In the genomic region with DNA sequence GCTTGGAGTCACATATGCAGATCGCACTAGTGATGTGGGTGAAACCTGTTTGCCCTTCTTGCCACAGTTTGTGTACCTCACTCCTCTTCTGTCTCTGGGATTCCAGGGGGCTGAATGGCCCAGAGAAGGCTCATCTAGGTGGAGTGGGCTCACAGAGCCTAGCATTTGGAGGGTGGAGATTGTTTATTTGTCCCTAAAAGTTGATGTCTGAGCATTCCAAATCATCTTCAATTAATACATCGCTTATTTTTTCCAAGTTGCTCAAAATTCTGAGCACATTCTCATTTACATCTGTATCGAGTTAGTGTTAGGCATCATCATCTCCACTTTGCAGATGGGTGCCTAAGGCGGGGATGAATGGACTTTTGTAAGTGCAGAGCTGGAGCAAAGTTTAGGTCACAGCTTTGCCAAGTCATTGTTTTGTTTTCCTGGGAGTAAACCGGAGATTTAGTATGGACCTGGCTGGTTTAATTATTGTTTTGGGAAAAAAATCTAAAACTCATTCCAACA, we compare ENCODE assay signal across 9 cellular contexts. TPM values are rescaled to one million over a fixed set of nuclear protein-coding genes. Genes with fewer than 3 reads are reported as not detected.
DNase-seq lines count a peak whose midpoint lies in the region; ATAC-seq and TF ChIP-seq lines count a peak whose summit lies in the region.
"Had no signal": no experiment of that assay in that cellular context is flagged by ENCODE, and none has a peak within 500 bp of the region (broad histone marks: within the 10 kb centered on the region; RNA-seq: fewer than 3 reads in every experiment).

No MANE protein-coding gene starts in this region.

- 56 to 80% methylated on average over 1 to 2 of the region's 5 CpGs for WGBS in mesodermal cell (ENCODE audit: insufficient coverage in 2 of 2), 2 experiments

- TF ChIP-seq CTCF in right atrium auricular region (IDR thresholded peaks at IDR 0.05), result no peak

- H3K9me3 Mint-ChIP-seq in central memory CD8-positive, alpha-beta T cell, result no peaks in the 10 kb centered on the region

- H3K4me1 ChIP-seq in right atrium auricular region (peaks cover 0 to 66% of the 10 kb centered on the region in 2 donors), mesodermal cell (ENCODE audit: control insufficient read depth, insufficient read depth, low read length, poor library complexity, severe bottlenecking) (peaks cover 27% of the 10 kb centered on the region)

- no peak overlapping the region for H3K27ac Mint-ChIP-seq in central memory CD8-positive, alpha-beta T cell (ENCODE audit: low read depth)

- H3K36me3 ChIP-seq in right atrium auricular region (no peaks in the 10 kb centered on the region), mesodermal cell (ENCODE audit: control insufficient read depth, insufficient read depth, low read length) (peaks cover 2% of the 10 kb centered on the region)

- no peak for DNase-seq in right atrium auricular region (ENCODE audit: low spot score)
- no peak for DNase-seq in left ventricle myocardium superior
- no peak for DNase-seq in central memory CD8-positive, alpha-beta T cell (ENCODE audit: low spot score in 2 of 2)
- no peak for DNase-seq in NCI-H2171 treated with DMSO at 0.1 percent for 48 hours (lab: John Stamatoyannopoulos, UW)
- DNase-seq in NAMALWA (ENCODE audit: low spot score), result no peak
- DNase-seq in NCI-H345 (lab: John Stamatoyannopoulos, UW), result no peak
- DNase-seq: activated CD4-positive, alpha-beta T cell treated with anti-CD3 and anti-CD28 coated beads for 48 hours had no signal

- no peaks in the 10 kb centered on the region for H3K27me3 Mint-ChIP-seq in central memory CD8-positive, alpha-beta T cell

- H3K27ac ChIP-seq in right atrium auricular region (peak overlapping the region; percentile 86 to 90), mesodermal cell (ENCODE audit: low read depth, low read length, severe bottlenecking) (peak overlapping the region; percentile 65)

- peak overlapping the region; percentile 56 for H3K4me3 Mint-ChIP-seq in central memory CD8-positive, alpha-beta T cell

- peaks cover 13% of the 10 kb centered on the region for H3K36me3 Mint-ChIP-seq in central memory CD8-positive, alpha-beta T cell (ENCODE audit: insufficient read depth)

- H3K4me3 ChIP-seq in right atrium auricular region (peak overlapping the region; percentile 66 to 67), mesodermal cell (ENCODE audit: extremely low read depth, insufficient read depth, low read length, poor library complexity, severe bottlenecking) (peak overlapping the region; percentile 83)

- H3K9me3 ChIP-seq in right atrium auricular region (no peaks in the 10 kb centered on the region), mesodermal cell (ENCODE audit: control insufficient read depth, low read length) (no peaks in the 10 kb centered on the region)

- intact Hi-C loops in left ventricle myocardium superior (cut with micrococcal nuclease), result no loop called here

- peaks cover 51% of the 10 kb centered on the region for H3K4me1 Mint-ChIP-seq in central memory CD8-positive, alpha-beta T cell

- no peaks in the 10 kb centered on the region for H3K27me3 ChIP-seq in right atrium auricular region

- no peak for ATAC-seq in left ventricle myocardium superior
- ATAC-seq in central memory CD8-positive, alpha-beta T cell (replicated peaks; ENCODE audit: extremely low read depth, poor library complexity, severe bottlenecking), result no peak
- ATAC-seq in GM21717 (IDR thresholded peaks at IDR 0.05; ENCODE audit: unreplicated experiment), result no peak

RNA-seq across cellular contexts. Expression of a gene that starts 2.0 kb away (rescaled TPM):
- total RNA-seq in right atrium auricular region (10 to 100 TPM; 26.3 to 38.9 TPM), left ventricle myocardium superior (33.3 TPM)
- polyA plus RNA-seq in mesodermal cell (2013, experiment 1 of 2), result 64.2 TPM
- polyA plus RNA-seq in mesodermal cell (2013, experiment 2 of 2), result 57.6 TPM

RNA-seq across cellular contexts. Expression of a gene that starts 59.6 kb away (rescaled TPM):
- total RNA-seq in right atrium auricular region (not detected), left ventricle myocardium superior (not detected)
- not detected for polyA plus RNA-seq in mesodermal cell (2013, experiment 1 of 2)
- polyA plus RNA-seq in mesodermal cell (2013, experiment 2 of 2), result not detected
